Comparison of ENCODE assay signal across 8 cellular contexts in the genomic region with DNA sequence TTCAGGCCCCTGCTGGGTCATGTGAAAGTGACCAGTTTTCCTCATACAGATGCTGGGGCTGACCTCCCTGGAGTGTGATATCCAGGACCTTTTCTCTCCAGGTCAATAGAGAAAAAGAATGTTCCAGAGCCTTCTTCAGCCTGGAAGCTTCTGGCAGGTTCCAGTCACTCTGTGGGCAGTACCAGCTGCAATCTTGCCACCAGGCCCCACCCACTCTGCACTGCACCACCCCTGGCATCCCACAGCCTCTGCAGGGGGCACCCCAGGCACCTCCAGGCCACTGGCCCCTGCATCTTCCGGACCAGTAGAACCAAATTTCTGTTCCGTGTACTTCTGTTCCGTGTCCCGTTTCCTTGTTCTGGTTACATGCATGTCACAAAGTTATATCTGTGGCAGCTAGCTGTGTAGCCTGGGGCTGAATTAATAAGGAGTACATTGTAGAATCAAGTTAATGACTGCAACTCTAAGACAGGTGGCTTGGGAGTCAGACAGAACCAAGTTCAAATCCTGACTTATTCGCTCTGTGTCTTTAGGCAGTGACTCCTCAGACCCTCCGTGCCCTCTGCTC.
A peak's percentile ranks its signal among the peaks of the same experiment; 100 is the strongest.
DNase-seq lines count a peak whose midpoint lies in the region; ATAC-seq and TF ChIP-seq lines count a peak whose summit lies in the region.

No MANE protein-coding gene starts in this region.

- peak overlapping the region; percentile 57 for H2AFZ ChIP-seq in IMR-90 (replicated peaks; ENCODE audit: low read length, poor library complexity)

- peak overlapping the region; percentile 90 to 99 (median 98) for H3K27ac Mint-ChIP-seq in naive thymus-derived CD4-positive, alpha-beta T cell

- WGBS in IMR-90 (ENCODE audit: extremely low coverage in 2 of 2, insufficient read length in 1 of 2), 2 experiments, result no CpG with 5 or more reads among the region's 6 CpGs
- 84 to 89% (median 88%) methylated on average over 6 of the region's 6 CpGs for WGBS in adrenal gland, 4 donors

- no peaks in the 10 kb centered on the region; the same call in 1 of the 2 replicates for H3K4me1 ChIP-seq in IMR-90 (ENCODE audit: control insufficient read depth, insufficient read depth, low read length)
- peaks cover 0 to 30% of the 10 kb centered on the region in 2 donors for H3K4me1 ChIP-seq in adrenal gland (replicated peaks in 1 of 2)
- peaks cover 31 to 44% of the 10 kb centered on the region in 2 donors for H3K4me1 ChIP-seq in naive thymus-derived CD4-positive, alpha-beta T cell (ENCODE audit: control insufficient read depth in 2 of 2, insufficient read depth in 2 of 2, low read length in 2 of 2)

- no peak overlapping the region for H3K14ac ChIP-seq in IMR-90 (replicated peaks; ENCODE audit: low read depth, low read length)

- H2BK5ac ChIP-seq in IMR-90 (ENCODE audit: low read depth, low read length, poor library complexity, severe bottlenecking), result no peak overlapping the region

- H3K4me1 Mint-ChIP-seq in naive thymus-derived CD4-positive, alpha-beta T cell, result peaks cover 42 to 53% (median 49%) of the 10 kb centered on the region in 7 donors

- H3K4ac ChIP-seq in IMR-90 (ENCODE audit: low read depth, low read length), result no peak overlapping the region

- H2BK20ac ChIP-seq in IMR-90 (ENCODE audit: low read depth, low read length), result no peak overlapping the region

- H3K27ac ChIP-seq in IMR-90 (ENCODE audit: insufficient read depth, low read length), result no peak overlapping the region
- H3K27ac ChIP-seq in adrenal gland, result peak overlapping the region in 4 of 5 donors; percentile 19 to 86 (median 82)
- peak overlapping the region; percentile 90 for H3K27ac ChIP-seq in naive thymus-derived CD4-positive, alpha-beta T cell (ENCODE audit: low read depth, low read length)

- peaks cover 0 to 18% (median 0%) of the 10 kb centered on the region in 5 donors for H3K27me3 Mint-ChIP-seq in naive thymus-derived CD4-positive, alpha-beta T cell

- no peak overlapping the region for H3K23ac ChIP-seq in IMR-90 (ENCODE audit: low read depth, low read length)

- H3K36me3 Mint-ChIP-seq in naive thymus-derived CD4-positive, alpha-beta T cell, result no peaks in the 10 kb centered on the region

- POLR2A ChIA-PET in IMR-90 (lab: Charles Lee; ENCODE audit: unreplicated experiment), result no interaction called here
- POLR2A ChIA-PET in naive thymus-derived CD4-positive, alpha-beta T cell (lab: Charles Lee), result no interaction called here

- intact Hi-C loops in IMR-90 (cut with micrococcal nuclease) (no loop called here), adrenal gland (cut with DNase I) (no loop called here)
- intact Hi-C loops in naive thymus-derived CD4-positive, alpha-beta T cell (cut with micrococcal nuclease), result loop anchor here in 1 of 2 donors (2.0 to 10.0 kb wide), 4 partner anchors 25 to 503 kb away; a partner anchor contains a TSS

- no peak for TF ChIP-seq POLR2A in IMR-90 (IDR thresholded peaks at IDR 0.05; ENCODE audit: low read depth, low read length)
- no peak for TF ChIP-seq POLR2A in adrenal gland (IDR thresholded peaks at IDR 0.05)

- no peak overlapping the region for H2AK9ac ChIP-seq in IMR-90 (replicated peaks; ENCODE audit: low read depth, low read length, poor library complexity)

- no peak overlapping the region for H3K18ac ChIP-seq in IMR-90 (ENCODE audit: low read depth, low read length)

- no peaks in the 10 kb centered on the region for H3K79me1 ChIP-seq in IMR-90 (ENCODE audit: low read depth in 1 of 2, low read length in 2 of 2)

- no peaks in the 10 kb centered on the region for H4K20me1 ChIP-seq in IMR-90 (ENCODE audit: insufficient read depth, low read length)

- H2BK15ac ChIP-seq in IMR-90 (ENCODE audit: low read depth, low read length), result no peak overlapping the region

- H3K36me3 ChIP-seq in IMR-90 (ENCODE audit: control insufficient read depth, insufficient read depth, low read length), result no peaks in the 10 kb centered on the region
- no peaks in the 10 kb centered on the region for H3K36me3 ChIP-seq in adrenal gland (replicated peaks in 1 of 2)
- H3K36me3 ChIP-seq in naive thymus-derived CD4-positive, alpha-beta T cell (ENCODE audit: control insufficient read depth in 2 of 3, insufficient read depth in 3 of 3, low read length in 3 of 3), result peaks cover 0 to 6% (median 0%) of the 10 kb centered on the region in 3 experiments

- no peak overlapping the region for H4K91ac ChIP-seq in IMR-90 (ENCODE audit: insufficient read depth, low read depth, low read length)

- TF ChIP-seq RAD21 in IMR-90 (IDR thresholded peaks at IDR 0.05; ENCODE audit: low read length), result no peak

- H3K4me3 ChIP-seq in IMR-90 (ENCODE audit: insufficient read depth, low read depth, low read length) (no peak overlapping the region), adrenal gland (no peak overlapping the region), foreskin fibroblast (ENCODE audit: low read depth in 1 of 2, low read length in 2 of 2) (no peak overlapping the region)
- H3K4me3 ChIP-seq in naive thymus-derived CD4-positive, alpha-beta T cell (ENCODE audit: low read length), result peak overlapping the region; percentile 84

- peak; percentile 30 for DNase-seq in CD1c-positive myeloid dendritic cell (ENCODE audit: extremely low spot score)
- no peak for DNase-seq in IMR-90
- peak in 1 of 7 donors; percentile 38 for DNase-seq in adrenal gland
- DNase-seq in naive thymus-derived CD4-positive, alpha-beta T cell, result peak in 3 of 9 donors; percentile 18 to 35 (median 22)
- no peak for DNase-seq in SW 1271 (lab: John Stamatoyannopoulos, UW)
- no peak for DNase-seq in foreskin fibroblast

- H3K4me2 ChIP-seq in IMR-90 (ENCODE audit: low read depth, low read length), result no peak overlapping the region

- H3K56ac ChIP-seq in IMR-90 (ENCODE audit: extremely low read depth, insufficient read depth, low read length), result no peak overlapping the region

- no peak overlapping the region for H2BK120ac ChIP-seq in IMR-90 (ENCODE audit: low read depth, low read length)

- TF ChIP-seq CTCF in IMR-90 (conservative IDR thresholded peaks at IDR 0.05; ENCODE audit: low read depth, low read length), result no peak
- no peak for TF ChIP-seq CTCF in adrenal gland (IDR thresholded peaks at IDR 0.05)
- no peak for TF ChIP-seq CTCF in foreskin fibroblast (IDR thresholded peaks at IDR 0.05; ENCODE audit: low read depth, low read length)

- no peaks in the 10 kb centered on the region for H3K9me3 ChIP-seq in IMR-90 (ENCODE audit: control insufficient read depth, insufficient read depth, low read length)
- H3K9me3 ChIP-seq in adrenal gland (replicated peaks in 1 of 3), result no peaks in the 10 kb centered on the region
- no peaks in the 10 kb centered on the region for H3K9me3 ChIP-seq in naive thymus-derived CD4-positive, alpha-beta T cell (ENCODE audit: control insufficient read depth in 2 of 3, low read length in 3 of 3)

- H4K8ac ChIP-seq in IMR-90 (ENCODE audit: low read depth in 2 of 2, low read length in 2 of 2), result no peak overlapping the region

- H2AK5ac ChIP-seq in IMR-90 (ENCODE audit: low read depth, low read length), result no peak overlapping the region

- ATAC-seq in IMR-90 (ENCODE audit: low read depth) (no peak), GM18868 (IDR thresholded peaks at IDR 0.05; ENCODE audit: unreplicated experiment) (no peak), HG02798 (IDR thresholded peaks at IDR 0.05; ENCODE audit: poor library complexity, unreplicated experiment) (no peak)
- no peak for ATAC-seq in naive thymus-derived CD4-positive, alpha-beta T cell

- in situ Hi-C loops in IMR-90 (cut with MboI; ENCODE audit: low sequenced_read_pairs), result no loop called here

- H3K27me3 ChIP-seq in IMR-90 (ENCODE audit: control insufficient read depth, insufficient read depth, low read length), result peaks cover 47% of the 10 kb centered on the region
- no peaks in the 10 kb centered on the region for H3K27me3 ChIP-seq in adrenal gland
- H3K27me3 ChIP-seq in naive thymus-derived CD4-positive, alpha-beta T cell (ENCODE audit: control insufficient read depth in 2 of 2, insufficient read depth in 2 of 2, low read length in 2 of 2), result no peaks in the 10 kb centered on the region

- no peak overlapping the region for H4K5ac ChIP-seq in IMR-90 (ENCODE audit: low read depth, low read length)

- dilution Hi-C loops in IMR-90 (cut with HindIII; ENCODE audit: low sequenced_read_pairs, unreplicated experiment), result no loop called here

- H3K4me3 Mint-ChIP-seq in naive thymus-derived CD4-positive, alpha-beta T cell, result peak overlapping the region; percentile 64 to 92 (median 85)

- no peaks in the 10 kb centered on the region; the same call in 1 of the 2 replicates for H3K9me1 ChIP-seq in IMR-90 (ENCODE audit: insufficient read depth, low read length)

- no peaks in the 10 kb centered on the region for H3K9me3 Mint-ChIP-seq in naive thymus-derived CD4-positive, alpha-beta T cell

- CTCF ChIA-PET in IMR-90 (lab: Yijun Ruan, JAX), result interaction anchor here (0.6 kb wide), 1 partner anchor 16 kb away, joined by 3 read pairs; no protein-coding TSS in a partner anchor
- CTCF ChIA-PET in naive thymus-derived CD4-positive, alpha-beta T cell (lab: Charles Lee), result no interaction called here

- no peak overlapping the region for H3K9ac ChIP-seq in IMR-90 (ENCODE audit: low read depth, low read length)

- BruUV-seq in IMR-90 (replicated peaks; lab: Mats Ljungman, UMichigan), result no TSS peak

TF ChIP-seq in IMR-90, 13 proteins besides CTCF, POLR2A, EP300 and RAD21:
- TF ChIP-seq, protein P1, sequence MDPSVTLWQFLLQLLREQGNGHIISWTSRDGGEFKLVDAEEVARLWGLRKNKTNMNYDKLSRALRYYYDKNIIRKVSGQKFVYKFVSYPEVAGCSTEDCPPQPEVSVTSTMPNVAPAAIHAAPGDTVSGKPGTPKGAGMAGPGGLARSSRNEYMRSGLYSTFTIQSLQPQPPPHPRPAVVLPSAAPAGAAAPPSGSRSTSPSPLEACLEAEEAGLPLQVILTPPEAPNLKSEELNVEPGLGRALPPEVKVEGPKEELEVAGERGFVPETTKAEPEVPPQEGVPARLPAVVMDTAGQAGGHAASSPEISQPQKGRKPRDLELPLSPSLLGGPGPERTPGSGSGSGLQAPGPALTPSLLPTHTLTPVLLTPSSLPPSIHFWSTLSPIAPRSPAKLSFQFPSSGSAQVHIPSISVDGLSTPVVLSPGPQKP (IDR thresholded peaks at IDR 0.05; ENCODE audit: borderline replicate concordance, low read depth, low read length), result no peak
- TF ChIP-seq NFE2L2 (IDR thresholded peaks at IDR 0.05; ENCODE audit: low read depth, low read length), result no peak
- no peak for TF ChIP-seq BHLHE40 (IDR thresholded peaks at IDR 0.05; ENCODE audit: low read depth, low read length)
- TF ChIP-seq MXI1 (IDR thresholded peaks at IDR 0.05; ENCODE audit: borderline replicate concordance, low read depth, low read length), result no peak
